Comparison of ENCODE assay signal across 1 cellular context in the genomic region with DNA sequence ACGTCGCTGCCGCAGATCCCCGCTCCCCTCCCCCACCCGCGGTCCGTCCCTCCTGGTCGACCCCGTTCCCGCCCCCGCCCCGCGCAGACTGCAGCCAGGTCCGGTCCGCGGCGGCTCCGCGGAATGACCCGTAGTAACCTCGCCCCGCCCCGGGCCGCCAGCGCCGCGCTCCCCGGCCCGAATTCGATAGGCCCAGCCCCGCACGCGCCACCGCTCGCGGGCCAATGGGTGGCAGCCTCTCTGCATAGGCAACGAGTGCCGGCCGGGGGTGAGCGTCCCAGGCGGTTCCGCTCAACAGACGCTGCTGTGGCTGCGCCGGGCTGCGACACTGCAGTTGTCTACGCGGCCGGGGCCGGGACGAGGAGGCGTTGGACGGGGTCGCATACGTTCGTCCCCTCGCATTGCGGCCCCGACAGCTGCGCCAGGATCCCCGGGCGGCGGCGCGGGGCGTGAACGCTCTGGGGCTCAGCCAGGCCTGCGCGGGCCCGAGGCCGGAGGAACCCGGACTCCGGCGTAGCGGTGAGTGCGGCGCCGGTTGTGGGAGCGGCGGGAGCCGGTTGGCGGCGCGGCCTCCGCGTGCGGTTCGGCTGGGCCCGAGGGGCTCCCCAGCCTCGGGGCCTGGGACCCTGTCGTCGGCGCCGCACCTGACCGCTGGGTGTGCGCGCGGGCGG.
TF ChIP-seq lines count a peak whose summit lies in the region.

A gene (plus strand): TSS at position 297 of the 671 bp plus-strand sequence. CDS start 47,737 bp downstream, outside the sequence.

TF ChIP-seq in HepG2, 621 proteins besides CTCF, POLR2A, EP300 and RAD21 (continued from another document and continues in another):
- TF ChIP-seq, protein P1, sequence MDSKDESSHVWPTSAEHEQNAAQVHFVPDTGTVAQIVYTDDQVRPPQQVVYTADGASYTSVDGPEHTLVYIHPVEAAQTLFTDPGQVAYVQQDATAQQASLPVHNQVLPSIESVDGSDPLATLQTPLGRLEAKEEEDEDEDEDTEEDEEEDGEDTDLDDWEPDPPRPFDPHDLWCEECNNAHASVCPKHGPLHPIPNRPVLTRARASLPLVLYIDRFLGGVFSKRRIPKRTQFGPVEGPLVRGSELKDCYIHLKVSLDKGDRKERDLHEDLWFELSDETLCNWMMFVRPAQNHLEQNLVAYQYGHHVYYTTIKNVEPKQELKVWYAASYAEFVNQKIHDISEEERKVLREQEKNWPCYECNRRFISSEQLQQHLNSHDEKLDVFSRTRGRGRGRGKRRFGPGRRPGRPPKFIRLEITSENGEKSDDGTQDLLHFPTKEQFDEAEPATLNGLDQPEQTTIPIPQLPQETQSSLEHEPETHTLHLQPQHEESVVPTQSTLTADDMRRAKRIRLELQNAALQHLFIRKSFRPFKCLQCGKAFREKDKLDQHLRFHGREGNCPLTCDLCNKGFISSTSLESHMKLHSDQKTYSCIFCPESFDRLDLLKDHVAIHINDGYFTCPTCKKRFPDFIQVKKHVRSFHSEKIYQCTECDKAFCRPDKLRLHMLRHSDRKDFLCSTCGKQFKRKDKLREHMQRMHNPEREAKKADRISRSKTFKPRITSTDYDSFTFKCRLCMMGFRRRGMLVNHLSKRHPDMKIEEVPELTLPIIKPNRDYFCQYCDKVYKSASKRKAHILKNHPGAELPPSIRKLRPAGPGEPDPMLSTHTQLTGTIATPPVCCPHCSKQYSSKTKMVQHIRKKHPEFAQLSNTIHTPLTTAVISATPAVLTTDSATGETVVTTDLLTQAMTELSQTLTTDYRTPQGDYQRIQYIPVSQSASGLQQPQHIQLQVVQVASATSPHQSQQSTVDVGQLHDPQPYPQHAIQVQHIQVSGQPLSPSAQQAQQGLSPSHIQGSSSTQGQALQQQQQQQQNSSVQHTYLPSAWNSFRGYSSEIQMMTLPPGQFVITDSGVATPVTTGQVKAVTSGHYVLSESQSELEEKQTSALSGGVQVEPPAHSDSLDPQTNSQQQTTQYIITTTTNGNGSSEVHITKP (CRISPR knock-in tag; IDR thresholded peaks at IDR 0.05; ENCODE audit: low read depth), result no peak
- TF ChIP-seq ZNF441 (CRISPR knock-in tag; IDR thresholded peaks at IDR 0.05; ENCODE audit: borderline replicate concordance) (peak; percentile 87; the same call in 1 of the 2 replicates), ZNF674 (CRISPR knock-in tag; IDR thresholded peaks at IDR 0.05; ENCODE audit: low read depth) (peak; percentile 92; the same call in 1 of the 2 replicates), GABPA (IDR thresholded peaks at IDR 0.05; ENCODE audit: low read depth, low read length) (no peak), GABPA (CRISPR knock-in tag; IDR thresholded peaks at IDR 0.05; ENCODE audit: low read depth) (no peak), ZNF7 (CRISPR knock-in tag; IDR thresholded peaks at IDR 0.05) (peak; percentile 35; the same call in 1 of the 2 replicates), MYC (CRISPR knock-in tag; IDR thresholded peaks at IDR 0.05; ENCODE audit: borderline replicate concordance) (peak; percentile 70; the same call in 1 of the 2 replicates), HDAC2 (CRISPR knock-in tag; IDR thresholded peaks at IDR 0.05) (peak; percentile 73), GABPB1 (CRISPR knock-in tag; IDR thresholded peaks at IDR 0.05) (peak; percentile 84), HNRNPUL1 (IDR thresholded peaks at IDR 0.05; ENCODE audit: low read depth, low read length) (peak; percentile 34; the same call in 1 of the 2 replicates), ZNF598 (CRISPR knock-in tag; IDR thresholded peaks at IDR 0.05; ENCODE audit: borderline replicate concordance) (0 out of 2 replicates have a peak, but pooled peaks have one; percentile 62), ZSCAN12 (CRISPR knock-in tag; IDR thresholded peaks at IDR 0.05) (no peak; the same call in 1 of the 2 replicates), ZNF124 (CRISPR knock-in tag; IDR thresholded peaks at IDR 0.05) (peak; percentile 77; the same call in 1 of the 2 replicates), KAT7 (CRISPR knock-in tag; IDR thresholded peaks at IDR 0.05; ENCODE audit: borderline replicate concordance) (peak; percentile 95), ZSCAN21 (CRISPR knock-in tag; IDR thresholded peaks at IDR 0.05; ENCODE audit: borderline replicate concordance) (peak; percentile 98), ZNF619 (CRISPR knock-in tag; IDR thresholded peaks at IDR 0.05) (peak; percentile 92), ZNF451 (CRISPR knock-in tag; IDR thresholded peaks at IDR 0.05) (peak; percentile 84), ZNF713 (CRISPR knock-in tag; IDR thresholded peaks at IDR 0.05) (0 out of 2 replicates have a peak, but pooled peaks have one; percentile 65), ZNF138 (CRISPR knock-in tag; IDR thresholded peaks at IDR 0.05; ENCODE audit: low read depth) (peak; percentile 50; the same call in 1 of the 2 replicates), ZFP90 (CRISPR knock-in tag; IDR thresholded peaks at IDR 0.05; ENCODE audit: borderline replicate concordance) (peak; percentile 91; the same call in 1 of the 2 replicates), MTA1 (CRISPR knock-in tag; IDR thresholded peaks at IDR 0.05; ENCODE audit: borderline replicate concordance) (0 out of 2 replicates have a peak, but pooled peaks have one; percentile 26), TMF1 (CRISPR knock-in tag; IDR thresholded peaks at IDR 0.05; ENCODE audit: low read depth) (peak; percentile 96), ZNF83 (CRISPR knock-in tag; IDR thresholded peaks at IDR 0.05; ENCODE audit: borderline replicate concordance) (no peak), HNF4G (IDR thresholded peaks at IDR 0.05; ENCODE audit: borderline replicate concordance, low read depth, low read length) (peak; percentile 34; the same call in 1 of the 2 replicates), HNF4G (CRISPR knock-in tag; IDR thresholded peaks at IDR 0.05; ENCODE audit: borderline replicate concordance, low read depth) (peak; percentile 86), SALL1 (CRISPR knock-in tag; IDR thresholded peaks at IDR 0.05) (peak; percentile 98)
- TF ChIP-seq, protein P2, sequence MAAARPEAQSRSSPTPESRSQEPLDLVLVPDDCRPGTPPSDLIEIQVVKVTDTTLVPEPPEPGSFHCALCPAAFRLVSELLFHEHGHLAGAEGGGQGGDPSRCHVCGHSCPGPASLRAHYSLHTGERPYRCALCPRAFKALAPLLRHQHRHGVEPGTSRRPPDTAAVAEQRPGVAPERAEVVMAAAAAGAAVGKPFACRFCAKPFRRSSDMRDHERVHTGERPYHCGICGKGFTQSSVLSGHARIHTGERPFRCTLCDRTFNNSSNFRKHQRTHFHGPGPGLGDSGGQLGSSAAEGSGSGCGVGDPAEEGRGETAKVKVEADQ (CRISPR knock-in tag; IDR thresholded peaks at IDR 0.05; ENCODE audit: borderline replicate concordance), result peak; percentile 90
- TF ChIP-seq, protein P3, sequence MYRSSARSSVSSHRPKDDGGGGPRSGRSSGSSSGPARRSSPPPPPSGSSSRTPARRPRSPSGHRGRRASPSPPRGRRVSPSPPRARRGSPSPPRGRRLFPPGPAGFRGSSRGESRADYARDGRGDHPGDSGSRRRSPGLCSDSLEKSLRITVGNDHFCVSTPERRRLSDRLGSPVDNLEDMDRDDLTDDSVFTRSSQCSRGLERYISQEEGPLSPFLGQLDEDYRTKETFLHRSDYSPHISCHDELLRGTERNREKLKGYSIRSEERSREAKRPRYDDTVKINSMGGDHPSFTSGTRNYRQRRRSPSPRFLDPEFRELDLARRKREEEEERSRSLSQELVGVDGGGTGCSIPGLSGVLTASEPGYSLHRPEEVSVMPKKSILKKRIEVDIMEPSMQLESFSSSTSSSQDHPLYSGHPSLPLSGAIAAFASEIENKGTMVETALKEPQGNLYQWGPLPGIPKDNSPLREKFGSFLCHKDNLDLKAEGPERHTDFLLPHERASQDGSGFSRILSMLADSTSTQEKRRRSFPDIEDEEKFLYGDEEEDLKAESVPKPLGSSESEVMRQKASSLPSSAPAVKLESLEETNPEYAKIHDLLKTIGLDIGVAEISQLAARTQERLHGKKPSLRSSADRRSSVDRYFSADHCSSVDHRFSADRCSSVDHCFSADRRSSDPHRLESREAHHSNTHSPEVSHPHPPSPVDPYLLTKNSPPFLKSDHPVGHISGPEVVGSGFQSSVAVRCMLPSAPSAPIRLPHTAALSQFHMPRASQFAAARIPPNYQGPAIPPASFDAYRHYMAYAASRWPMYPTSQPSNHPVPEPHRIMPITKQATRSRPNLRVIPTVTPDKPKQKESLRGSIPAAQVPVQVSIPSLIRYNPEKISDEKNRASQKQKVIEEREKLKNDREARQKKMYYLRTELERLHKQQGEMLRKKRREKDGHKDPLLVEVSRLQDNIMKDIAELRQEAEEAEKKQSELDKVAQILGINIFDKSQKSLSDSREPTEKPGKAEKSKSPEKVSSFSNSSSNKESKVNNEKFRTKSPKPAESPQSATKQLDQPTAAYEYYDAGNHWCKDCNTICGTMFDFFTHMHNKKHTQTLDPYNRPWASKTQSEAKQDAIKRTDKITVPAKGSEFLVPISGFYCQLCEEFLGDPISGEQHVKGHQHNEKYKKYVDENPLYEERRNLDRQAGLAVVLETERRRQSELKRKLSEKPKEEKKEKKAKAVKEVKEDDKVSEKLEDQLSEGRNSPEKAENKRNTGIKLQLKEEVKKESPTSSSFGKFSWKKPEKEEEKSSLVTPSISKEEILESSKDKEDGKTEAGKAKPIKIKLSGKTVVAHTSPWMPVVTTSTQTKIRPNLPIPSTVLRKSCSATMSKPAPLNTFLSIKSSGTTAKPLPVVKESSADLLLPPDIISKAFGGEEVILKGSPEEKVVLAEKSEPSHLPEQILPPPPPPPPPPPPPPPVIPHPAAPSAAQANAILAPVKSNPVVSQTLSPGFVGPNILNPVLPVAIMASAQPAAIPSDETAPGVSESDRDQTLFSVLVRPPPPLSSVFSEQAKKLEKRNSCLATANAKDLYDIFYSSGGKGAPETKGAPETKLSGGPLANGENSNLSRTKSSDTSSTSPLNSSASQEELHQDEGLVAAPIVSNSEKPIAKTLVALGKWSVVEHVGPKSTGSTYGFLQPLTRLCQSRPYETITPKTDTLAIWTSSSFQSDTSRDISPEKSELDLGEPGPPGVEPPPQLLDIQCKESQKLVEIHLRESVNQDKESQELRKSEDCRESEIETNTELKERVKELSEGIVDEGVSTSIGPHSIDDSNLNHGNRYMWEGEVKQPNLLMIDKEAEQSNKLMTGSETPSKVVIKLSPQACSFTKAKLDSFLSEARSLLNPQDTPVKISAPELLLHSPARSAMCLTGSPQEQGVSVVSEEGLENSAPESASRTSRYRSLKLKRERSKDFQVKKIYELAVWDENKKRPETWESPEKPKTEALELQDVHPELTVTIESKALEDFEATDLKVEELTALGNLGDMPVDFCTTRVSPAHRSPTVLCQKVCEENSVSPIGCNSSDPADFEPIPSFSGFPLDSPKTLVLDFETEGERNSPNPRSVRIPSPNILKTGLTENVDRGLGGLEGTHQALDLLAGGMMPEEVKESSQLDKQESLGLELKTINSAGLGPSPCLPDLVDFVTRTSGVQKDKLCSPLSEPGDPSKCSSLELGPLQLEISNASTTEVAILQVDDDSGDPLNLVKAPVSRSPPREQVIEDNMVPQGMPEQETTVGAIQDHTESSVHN (CRISPR knock-in tag; IDR thresholded peaks at IDR 0.05), result peak; percentile 68; the same call in 1 of the 2 replicates
- TF ChIP-seq, protein P4, sequence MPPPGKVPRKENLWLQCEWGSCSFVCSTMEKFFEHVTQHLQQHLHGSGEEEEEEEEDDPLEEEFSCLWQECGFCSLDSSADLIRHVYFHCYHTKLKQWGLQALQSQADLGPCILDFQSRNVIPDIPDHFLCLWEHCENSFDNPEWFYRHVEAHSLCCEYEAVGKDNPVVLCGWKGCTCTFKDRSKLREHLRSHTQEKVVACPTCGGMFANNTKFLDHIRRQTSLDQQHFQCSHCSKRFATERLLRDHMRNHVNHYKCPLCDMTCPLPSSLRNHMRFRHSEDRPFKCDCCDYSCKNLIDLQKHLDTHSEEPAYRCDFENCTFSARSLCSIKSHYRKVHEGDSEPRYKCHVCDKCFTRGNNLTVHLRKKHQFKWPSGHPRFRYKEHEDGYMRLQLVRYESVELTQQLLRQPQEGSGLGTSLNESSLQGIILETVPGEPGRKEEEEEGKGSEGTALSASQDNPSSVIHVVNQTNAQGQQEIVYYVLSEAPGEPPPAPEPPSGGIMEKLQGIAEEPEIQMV (CRISPR knock-in tag; IDR thresholded peaks at IDR 0.05; ENCODE audit: low read depth), result peak; percentile 98
- TF ChIP-seq, protein P5, sequence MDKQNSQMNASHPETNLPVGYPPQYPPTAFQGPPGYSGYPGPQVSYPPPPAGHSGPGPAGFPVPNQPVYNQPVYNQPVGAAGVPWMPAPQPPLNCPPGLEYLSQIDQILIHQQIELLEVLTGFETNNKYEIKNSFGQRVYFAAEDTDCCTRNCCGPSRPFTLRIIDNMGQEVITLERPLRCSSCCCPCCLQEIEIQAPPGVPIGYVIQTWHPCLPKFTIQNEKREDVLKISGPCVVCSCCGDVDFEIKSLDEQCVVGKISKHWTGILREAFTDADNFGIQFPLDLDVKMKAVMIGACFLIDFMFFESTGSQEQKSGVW (CRISPR knock-in tag; IDR thresholded peaks at IDR 0.05; ENCODE audit: borderline replicate concordance), result no peak; the same call in 1 of the 2 replicates
- TF ChIP-seq, protein P6, sequence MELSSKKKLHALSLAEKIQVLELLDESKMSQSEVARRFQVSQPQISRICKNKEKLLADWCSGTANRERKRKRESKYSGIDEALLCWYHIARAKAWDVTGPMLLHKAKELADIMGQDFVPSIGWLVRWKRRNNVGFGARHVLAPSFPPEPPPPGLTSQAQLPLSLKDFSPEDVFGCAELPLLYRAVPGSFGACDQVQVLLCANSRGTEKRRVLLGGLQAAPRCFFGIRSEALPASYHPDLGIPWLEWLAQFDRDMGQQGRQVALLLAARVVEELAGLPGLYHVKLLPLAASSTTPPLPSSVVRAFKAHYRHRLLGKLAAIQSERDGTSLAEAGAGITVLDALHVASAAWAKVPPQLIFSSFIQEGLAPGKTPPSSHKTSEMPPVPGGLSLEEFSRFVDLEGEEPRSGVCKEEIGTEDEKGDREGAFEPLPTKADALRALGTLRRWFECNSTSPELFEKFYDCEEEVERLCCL (CRISPR knock-in tag; IDR thresholded peaks at IDR 0.05; ENCODE audit: borderline replicate concordance), result no peak
- TF ChIP-seq, protein P7, sequence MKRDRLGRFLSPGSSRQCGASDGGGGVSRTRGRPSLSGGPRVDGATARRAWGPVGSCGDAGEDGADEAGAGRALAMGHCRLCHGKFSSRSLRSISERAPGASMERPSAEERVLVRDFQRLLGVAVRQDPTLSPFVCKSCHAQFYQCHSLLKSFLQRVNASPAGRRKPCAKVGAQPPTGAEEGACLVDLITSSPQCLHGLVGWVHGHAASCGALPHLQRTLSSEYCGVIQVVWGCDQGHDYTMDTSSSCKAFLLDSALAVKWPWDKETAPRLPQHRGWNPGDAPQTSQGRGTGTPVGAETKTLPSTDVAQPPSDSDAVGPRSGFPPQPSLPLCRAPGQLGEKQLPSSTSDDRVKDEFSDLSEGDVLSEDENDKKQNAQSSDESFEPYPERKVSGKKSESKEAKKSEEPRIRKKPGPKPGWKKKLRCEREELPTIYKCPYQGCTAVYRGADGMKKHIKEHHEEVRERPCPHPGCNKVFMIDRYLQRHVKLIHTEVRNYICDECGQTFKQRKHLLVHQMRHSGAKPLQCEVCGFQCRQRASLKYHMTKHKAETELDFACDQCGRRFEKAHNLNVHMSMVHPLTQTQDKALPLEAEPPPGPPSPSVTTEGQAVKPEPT (CRISPR knock-in tag; IDR thresholded peaks at IDR 0.05; ENCODE audit: low read depth), result peak; percentile 87
- TF ChIP-seq, protein P8, sequence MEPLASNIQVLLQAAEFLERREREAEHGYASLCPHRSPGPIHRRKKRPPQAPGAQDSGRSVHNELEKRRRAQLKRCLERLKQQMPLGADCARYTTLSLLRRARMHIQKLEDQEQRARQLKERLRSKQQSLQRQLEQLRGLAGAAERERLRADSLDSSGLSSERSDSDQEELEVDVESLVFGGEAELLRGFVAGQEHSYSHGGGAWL (CRISPR knock-in tag; IDR thresholded peaks at IDR 0.05), result peak; percentile 97
